Comparison of ENCODE assay signal across 1 cellular context in genomic region chr3:46378426-46378942, GRCh38.
TF ChIP-seq lines count a peak whose summit lies in the region.

No MANE protein-coding gene starts in this region.

TF ChIP-seq in SK-N-SH treated with all-trans-retinoic acid at 6 μM for 48 hours, 23 proteins besides CTCF, POLR2A, EP300 and RAD21 (continued from another document):
- TF ChIP-seq TSHZ2 (CRISPR knock-in tag; IDR thresholded peaks at IDR 0.05): no peak
